Comparison of ENCODE assay signal across 1 cellular context in the genomic region with DNA sequence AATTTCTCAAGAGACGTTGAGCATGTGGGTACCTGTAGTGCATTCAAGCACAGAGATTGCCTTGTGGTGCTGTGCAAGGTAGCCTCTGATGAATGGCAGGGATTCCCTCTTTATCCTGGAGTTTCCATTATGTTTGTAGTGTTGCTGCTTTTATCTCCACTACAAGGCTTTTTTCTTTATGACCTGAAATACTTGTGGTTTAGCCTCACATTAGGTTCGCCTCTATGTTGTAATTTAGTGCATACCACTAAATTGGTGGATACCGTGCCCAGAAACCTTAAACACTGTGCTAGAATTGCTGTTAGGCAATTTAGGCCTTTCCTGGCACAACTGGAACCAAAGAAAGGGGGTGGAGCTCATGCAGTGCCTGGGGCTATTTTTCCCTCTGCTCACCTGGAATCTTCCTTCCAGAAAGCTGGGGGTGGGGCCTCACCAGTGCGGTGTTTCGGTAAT.
TF ChIP-seq lines count a peak whose summit lies in the region.

No MANE protein-coding gene starts in this region.

TF ChIP-seq in HepG2, 621 proteins besides CTCF, POLR2A, EP300 and RAD21 (continued from another document):
- TF ChIP-seq ZNF34 (CRISPR knock-in tag; IDR thresholded peaks at IDR 0.05; ENCODE audit: borderline replicate concordance) (no peak), LRRFIP1 (CRISPR knock-in tag; conservative IDR thresholded peaks at IDR 0.05) (no peak), ZNF577 (CRISPR knock-in tag; IDR thresholded peaks at IDR 0.05; ENCODE audit: borderline replicate concordance, low read depth) (no peak), ELF4 (CRISPR knock-in tag; IDR thresholded peaks at IDR 0.05; ENCODE audit: borderline replicate concordance) (no peak)
